In the genomic region with DNA sequence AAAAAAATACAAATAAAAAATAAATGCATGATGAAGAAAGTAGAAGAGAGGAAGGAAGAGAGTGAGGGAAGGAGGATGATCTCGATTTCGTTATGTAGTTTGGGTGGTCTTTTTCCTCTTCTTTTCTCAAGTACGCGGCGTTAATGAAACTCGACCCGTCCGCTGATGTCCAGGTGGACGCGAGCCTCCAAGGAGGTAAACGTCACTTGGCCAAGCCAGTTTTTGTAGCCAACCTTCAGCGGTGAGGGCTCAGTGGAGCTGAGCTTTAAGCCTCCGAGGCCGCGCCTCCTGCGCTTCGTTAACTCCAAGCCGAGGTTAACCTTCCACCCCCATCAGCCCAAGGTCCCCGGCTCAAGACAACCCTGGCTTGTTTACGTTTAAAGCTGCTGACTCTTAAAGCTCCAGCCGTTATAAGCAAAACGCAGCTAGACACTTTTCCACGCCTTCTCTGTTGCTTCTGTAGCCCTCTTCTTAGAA, we compare ENCODE assay signal across 8 cellular contexts. TPM values are rescaled to one million over a fixed set of nuclear protein-coding genes. Genes with fewer than 3 reads are reported as not detected.
A peak's percentile ranks its signal among the peaks of the same experiment; 100 is the strongest.
DNase-seq lines count a peak whose midpoint lies in the region; FAIRE-seq and TF ChIP-seq lines count a peak whose summit lies in the region.

No MANE protein-coding gene starts in this region.

- H2AFZ ChIP-seq in endothelial cell of umbilical vein (ENCODE audit: low read depth, low read length): peak overlapping the region; percentile 81

- H3K79me2 ChIP-seq in endothelial cell of umbilical vein (ENCODE audit: control insufficient read depth, insufficient read depth, low read length): peaks cover 28% of the 10 kb centered on the region

- H3K9me1 ChIP-seq in endothelial cell of umbilical vein (replicated peaks; ENCODE audit: control insufficient read depth, extremely low read depth, insufficient read depth, low read length): no peaks in the 10 kb centered on the region

- BruUV-seq in endothelial cell of umbilical vein (replicated peaks; lab: Mats Ljungman, UMichigan): TSS peak; percentile 20

- intact Hi-C loops in endothelial cell of umbilical vein (cut with micrococcal nuclease) (loop anchor here (1.0 to 5.0 kb wide), 6 partner anchors 12 to 716 kb away; no protein-coding TSS in a partner anchor), tibial artery (cut with DNase I; ENCODE audit: low total_unique reads) (loop anchor here (10.0 kb wide), 1 partner anchor 181 kb away; a partner anchor contains a TSS)

- dilution Hi-C loops in endothelial cell of umbilical vein (cut with MboI; ENCODE audit: extremely low pct_ligation_motif_present, low sequenced_read_pairs): no loop called here

- POLR2A ChIA-PET in endothelial cell of umbilical vein (lab: Charles Lee): interaction anchor here (0.7 to 2.4 kb wide), 5 partner anchors 12 to 137 kb away, joined by 3 to 11 read pairs (median 4); no protein-coding TSS in a partner anchor

- CTCF ChIA-PET in endothelial cell of umbilical vein (lab: Charles Lee): interaction anchor here (0.6 to 5.7 kb wide), 24 partner anchors 9 to 473 kb away, joined by 3 to 47 read pairs (median 10); a partner anchor contains a TSS

- peak overlapping the region; percentile 98 for H3K4me2 ChIP-seq in endothelial cell of umbilical vein (ENCODE audit: insufficient read depth, low read length)

- H3K27ac ChIP-seq in endothelial cell of umbilical vein (ENCODE audit: insufficient read depth, low read depth, low read length) (peak overlapping the region; percentile 40), tibial artery (peak overlapping the region; percentile 61 to 73)

- H3K9me3 ChIP-seq in endothelial cell of umbilical vein (replicated peaks; ENCODE audit: control insufficient read depth, insufficient read depth, low read length) (no peaks in the 10 kb centered on the region), mucosa of stomach (ENCODE audit: control insufficient read depth, low read length) (no peaks in the 10 kb centered on the region), tibial artery (no peaks in the 10 kb centered on the region)

- no peak for TF ChIP-seq POLR2A in endothelial cell of umbilical vein (IDR thresholded peaks at IDR 0.05; ENCODE audit: low read depth, low read length)

- peak overlapping the region; percentile 70 for H3K9ac ChIP-seq in endothelial cell of umbilical vein (replicated peaks; ENCODE audit: extremely low read depth, insufficient read depth, low read length)
- H3K9ac ChIP-seq in mucosa of stomach (ENCODE audit: low read length): peak overlapping the region; percentile 70

- peak; percentile 65 for FAIRE-seq in endothelial cell of umbilical vein (lab: Jason Lieb, UNC)

- H3K4me1 ChIP-seq in endothelial cell of umbilical vein (ENCODE audit: control insufficient read depth, extremely low read depth, insufficient read depth, low read length) (peaks cover 23% of the 10 kb centered on the region), mucosa of stomach (ENCODE audit: control insufficient read depth, insufficient read depth, low read length) (peaks cover 12% of the 10 kb centered on the region), tibial artery (peaks cover 0 to 16% (median 12%) of the 10 kb centered on the region in 4 donors)

- no peaks in the 10 kb centered on the region for H4K20me1 ChIP-seq in endothelial cell of umbilical vein (replicated peaks; ENCODE audit: control insufficient read depth, extremely low read depth, insufficient read depth, low read length)

- peak overlapping the region; percentile 32 to 82 (median 78) for H3K4me3 ChIP-seq in endothelial cell of umbilical vein (replicated peaks in 1 of 3; ENCODE audit: insufficient read depth in 1 of 3, low read depth in 1 of 3, low read length in 3 of 3)
- H3K4me3 ChIP-seq in mucosa of stomach (ENCODE audit: low read length): peak overlapping the region; percentile 50
- peak overlapping the region; percentile 68 to 93 for H3K4me3 ChIP-seq in tibial artery

- no peaks in the 10 kb centered on the region for H3K27me3 ChIP-seq in endothelial cell of umbilical vein (ENCODE audit: control insufficient read depth in 2 of 2, insufficient read depth in 2 of 2, low read length in 2 of 2)
- no peaks in the 10 kb centered on the region for H3K27me3 ChIP-seq in mucosa of stomach (ENCODE audit: control insufficient read depth, insufficient read depth, low read length)
- H3K27me3 ChIP-seq in tibial artery: no peaks in the 10 kb centered on the region

- no peaks in the 10 kb centered on the region for H3K36me3 ChIP-seq in endothelial cell of umbilical vein (ENCODE audit: control insufficient read depth in 2 of 2, extremely low read depth in 1 of 2, insufficient read depth in 2 of 2, low read length in 2 of 2)
- no peaks in the 10 kb centered on the region for H3K36me3 ChIP-seq in mucosa of stomach (ENCODE audit: control insufficient read depth, insufficient read depth, low read length)
- no peaks in the 10 kb centered on the region for H3K36me3 ChIP-seq in tibial artery

- DNase-seq in NCI-H1092 treated with DMSO at 0.1 percent for 48 hours (lab: John Stamatoyannopoulos, UW) (peak; percentile 47), NCI-H1092 (lab: John Stamatoyannopoulos, UW) (no peak), KG1 (lab: John Stamatoyannopoulos, UW) (peak; percentile 64), endothelial cell of umbilical vein (ENCODE audit: low read depth, low spot score) (peak; percentile 46), tibial artery (peak in 1 of 2 donors; percentile 71), NK-92 (lab: John Stamatoyannopoulos, UW; ENCODE audit: unreplicated experiment) (no peak)
- DNase-seq in activated CD4-positive, alpha-beta T cell treated with anti-CD3 and anti-CD28 coated beads, Interleukin-2, amount 50 U/mL, for 1 hour: peak; percentile 42

- TF ChIP-seq CTCF in endothelial cell of umbilical vein (IDR thresholded peaks at IDR 0.05; ENCODE audit: extremely low read depth in 1 of 2, insufficient read depth in 1 of 2, low read depth in 1 of 2, low read length in 2 of 2): no peak
- no peak for TF ChIP-seq CTCF in tibial artery (IDR thresholded peaks at IDR 0.05)

TF ChIP-seq in endothelial cell of umbilical vein, 7 proteins besides CTCF, POLR2A, EP300 and RAD21:
- no peak for TF ChIP-seq GATA2 (IDR thresholded peaks at IDR 0.05; ENCODE audit: insufficient read depth, insufficient read length, low read depth, low read length)
- no peak for TF ChIP-seq JUN (IDR thresholded peaks at IDR 0.05; ENCODE audit: borderline replicate concordance, insufficient read depth, insufficient read length, low read depth)
- no peak for TF ChIP-seq EZH2 (IDR thresholded peaks at IDR 0.05; ENCODE audit: borderline replicate concordance, low read depth, low read length, severe bottlenecking)
- no peak for TF ChIP-seq FOS (IDR thresholded peaks at IDR 0.05; ENCODE audit: borderline replicate concordance, insufficient read depth, low read length)
- no peak for TF ChIP-seq MYC (IDR thresholded peaks at IDR 0.05; ENCODE audit: low read depth, low read length)
- TF ChIP-seq, protein P1, sequence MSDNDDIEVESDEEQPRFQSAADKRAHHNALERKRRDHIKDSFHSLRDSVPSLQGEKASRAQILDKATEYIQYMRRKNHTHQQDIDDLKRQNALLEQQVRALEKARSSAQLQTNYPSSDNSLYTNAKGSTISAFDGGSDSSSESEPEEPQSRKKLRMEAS (IDR thresholded peaks at IDR 0.05; ENCODE audit: insufficient read depth, insufficient read length): no peak
- no peak for TF ChIP-seq POLR2AphosphoS5 (IDR thresholded peaks at IDR 0.05; ENCODE audit: insufficient read depth, low read depth, low read length)

RNA-seq across cellular contexts. Expression of a gene that starts 0.7 kb away (rescaled TPM):
- 86.8 and 88.5 TPM in 2 replicates for total RNA-seq in endothelial cell of umbilical vein
- polyA plus RNA-seq in endothelial cell of umbilical vein: 8.7 and 16.2 TPM in 2 replicates
- 16.2 and 17.4 TPM in 2 replicates for polyA plus RNA-seq in endothelial cell of umbilical vein (2011; cell fraction: cytosol; rRNA removed)
- 41.9 and 52.4 TPM in 2 replicates for polyA plus RNA-seq in endothelial cell of umbilical vein (2011; cell fraction: nucleus; rRNA removed)
- 72.6 and 81.9 TPM in 2 replicates for polyA plus RNA-seq in endothelial cell of umbilical vein (2012)
- 136 and 148 TPM in 2 replicates for polyA minus RNA-seq in endothelial cell of umbilical vein
- polyA minus RNA-seq in endothelial cell of umbilical vein (2011; cell fraction: cytosol; rRNA and poly(A)+ RNA removed): 18.2 TPM
- polyA minus RNA-seq in endothelial cell of umbilical vein (2011; cell fraction: nucleus; rRNA and poly(A)+ RNA removed): 292 and 418 TPM in 2 replicates

Comparison
In these comparisons a context has a peak if more than half of its experiments do, and no peak if none do; other contexts are left out.
1. DNase-seq: peak in NCI-H1092 treated with DMSO at 0.1 percent for 48 hours (single experiment), KG1 (single experiment), activated CD4-positive, alpha-beta T cell treated with anti-CD3 and anti-CD28 coated beads, Interleukin-2, amount 50 U/mL, for 1 hour (single experiment) and endothelial cell of umbilical vein (single experiment); none in NCI-H1092 (single experiment) and NK-92 (single experiment).
2. Peak in every context shown above with its lines, with median percentiles within 50 percentile points of each other: H3K4me3 ChIP-seq.